ENCODE assay signal across 17 cellular contexts in the genomic region with DNA sequence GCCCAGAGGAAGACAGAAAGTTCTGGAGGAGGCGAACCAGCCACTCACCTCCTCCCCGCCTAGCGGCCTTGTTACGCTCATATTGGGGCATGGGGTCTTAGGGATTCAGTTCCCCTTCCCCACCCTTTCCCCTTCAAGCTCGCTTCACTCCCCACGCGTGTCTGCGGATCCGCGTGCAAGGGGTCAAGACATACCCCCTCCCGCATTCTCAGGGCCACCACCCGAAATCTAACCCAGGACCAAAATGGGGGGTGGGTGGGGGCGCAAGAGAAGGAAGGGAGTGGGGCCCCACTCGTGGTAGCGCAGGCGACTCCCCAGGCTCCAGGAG. TPM values are rescaled to one million over a fixed set of nuclear protein-coding genes. Genes with fewer than 3 reads are reported as not detected.
A peak's percentile ranks its signal among the peaks of the same experiment; 100 is the strongest.
DNase-seq lines count a peak whose midpoint lies in the region; ATAC-seq and TF ChIP-seq lines count a peak whose summit lies in the region.
"Had no signal": no experiment of that assay in that cellular context is flagged by ENCODE, and none has a peak within 500 bp of the region (broad histone marks: within the 10 kb centered on the region; RNA-seq: fewer than 3 reads in every experiment).

No MANE protein-coding gene starts in this region.

- TF ChIP-seq CTCF in CD4-positive, alpha-beta T cell (IDR thresholded peaks at IDR 0.05) = no peak
- no peak for TF ChIP-seq CTCF in GM23338 (conservative IDR thresholded peaks at IDR 0.05; ENCODE audit: low read depth in 2 of 2)
- TF ChIP-seq CTCF in foreskin keratinocyte (conservative IDR thresholded peaks at IDR 0.05) = no peak

- H3K79me2 ChIP-seq in GM23338 (replicated peaks; ENCODE audit: insufficient read depth) = no peaks in the 10 kb centered on the region

- peaks cover 41% of the 10 kb centered on the region for H3K4me1 Mint-ChIP-seq in CD4-positive, alpha-beta T cell (ENCODE audit: low read depth)
- peaks cover 39% of the 10 kb centered on the region for H3K4me1 Mint-ChIP-seq in GM23338
- peaks cover 9% of the 10 kb centered on the region for H3K4me1 Mint-ChIP-seq in central memory CD8-positive, alpha-beta T cell
- peaks cover 12 to 40% (median 30%) of the 10 kb centered on the region in 7 donors for H3K4me1 Mint-ChIP-seq in naive thymus-derived CD4-positive, alpha-beta T cell

- peaks cover 78% of the 10 kb centered on the region for H3K27me3 Mint-ChIP-seq in CD4-positive, alpha-beta T cell
- H3K27me3 Mint-ChIP-seq in GM23338 (ENCODE audit: insufficient read depth, low read depth, poor library complexity) = peaks cover 84% of the 10 kb centered on the region
- H3K27me3 Mint-ChIP-seq in central memory CD8-positive, alpha-beta T cell = peaks cover 88% of the 10 kb centered on the region
- H3K27me3 Mint-ChIP-seq in naive thymus-derived CD4-positive, alpha-beta T cell = peaks cover 71 to 86% (median 74%) of the 10 kb centered on the region in 5 donors

- no peaks in the 10 kb centered on the region for H3K36me3 Mint-ChIP-seq in CD4-positive, alpha-beta T cell (ENCODE audit: low read depth)
- H3K36me3 Mint-ChIP-seq in GM23338 (ENCODE audit: low read depth) = no peaks in the 10 kb centered on the region; the same call in 2 of the 3 replicates
- no peaks in the 10 kb centered on the region for H3K36me3 Mint-ChIP-seq in central memory CD8-positive, alpha-beta T cell (ENCODE audit: insufficient read depth)
- no peaks in the 10 kb centered on the region for H3K36me3 Mint-ChIP-seq in naive thymus-derived CD4-positive, alpha-beta T cell

- peak overlapping the region; percentile 97 for H3K4me2 ChIP-seq in GM23338

- no peak overlapping the region for H2AFZ ChIP-seq in GM23338

- H3K4me3 ChIP-seq in GM23338 = peak overlapping the region; percentile 74
- H3K4me3 ChIP-seq in naive thymus-derived CD4-positive, alpha-beta T cell (ENCODE audit: low read length) = no peak overlapping the region

- H3K36me3 ChIP-seq in GM23338 (ENCODE audit: insufficient read depth) = no peaks in the 10 kb centered on the region
- no peaks in the 10 kb centered on the region for H3K36me3 ChIP-seq in naive thymus-derived CD4-positive, alpha-beta T cell (ENCODE audit: control insufficient read depth in 2 of 3, insufficient read depth in 3 of 3, low read length in 3 of 3)

- peak overlapping the region; percentile 35 for H3K4me3 Mint-ChIP-seq in CD4-positive, alpha-beta T cell
- H3K4me3 Mint-ChIP-seq in GM23338 = peak overlapping the region; percentile 73
- peak overlapping the region; percentile 19 for H3K4me3 Mint-ChIP-seq in central memory CD8-positive, alpha-beta T cell
- H3K4me3 Mint-ChIP-seq in naive thymus-derived CD4-positive, alpha-beta T cell = peak overlapping the region in 9 of 10 donors; percentile 4 to 89 (median 74)

- no peaks in the 10 kb centered on the region for H3K9me3 Mint-ChIP-seq in CD4-positive, alpha-beta T cell
- peaks cover 3% of the 10 kb centered on the region; the same call in 2 of the 3 replicates for H3K9me3 Mint-ChIP-seq in GM23338
- no peaks in the 10 kb centered on the region for H3K9me3 Mint-ChIP-seq in central memory CD8-positive, alpha-beta T cell
- no peaks in the 10 kb centered on the region for H3K9me3 Mint-ChIP-seq in naive thymus-derived CD4-positive, alpha-beta T cell

- H3K27me3 ChIP-seq in CD4-positive, alpha-beta T cell (ENCODE audit: control insufficient read depth, insufficient read depth, low read length) = peaks cover 84% of the 10 kb centered on the region
- H3K27me3 ChIP-seq in GM23338 (ENCODE audit: insufficient read depth) (peaks cover 84% of the 10 kb centered on the region), foreskin keratinocyte (peaks cover 98% of the 10 kb centered on the region)
- H3K27me3 ChIP-seq in naive thymus-derived CD4-positive, alpha-beta T cell (ENCODE audit: control insufficient read depth in 2 of 2, insufficient read depth in 2 of 2, low read length in 2 of 2) = peaks cover 0 to 9% of the 10 kb centered on the region in 2 donors

- ATAC-seq in CD4-positive, alpha-beta T cell (ENCODE audit: poor library complexity) = no peak
- no peak for ATAC-seq in GM23338
- ATAC-seq in central memory CD8-positive, alpha-beta T cell (replicated peaks; ENCODE audit: extremely low read depth, poor library complexity, severe bottlenecking) = no peak
- ATAC-seq in naive thymus-derived CD4-positive, alpha-beta T cell = no peak
- ATAC-seq in foreskin keratinocyte = no peak

- H3K27ac Mint-ChIP-seq in CD4-positive, alpha-beta T cell = no peak overlapping the region
- no peak overlapping the region for H3K27ac Mint-ChIP-seq in GM23338
- H3K27ac Mint-ChIP-seq in central memory CD8-positive, alpha-beta T cell (ENCODE audit: low read depth) = no peak overlapping the region
- no peak overlapping the region for H3K27ac Mint-ChIP-seq in naive thymus-derived CD4-positive, alpha-beta T cell
- H3K27ac Mint-ChIP-seq: CD14-positive monocyte had no signal

- no peak for DNase-seq in CD4-positive, alpha-beta T cell
- no peak for DNase-seq in GM23338 (ENCODE audit: low spot score)
- DNase-seq in central memory CD8-positive, alpha-beta T cell (ENCODE audit: low spot score in 2 of 2) = no peak
- DNase-seq in naive thymus-derived CD4-positive, alpha-beta T cell = no peak
- no peak for DNase-seq in NCI-H1092 (lab: John Stamatoyannopoulos, UW)
- DNase-seq in HK-2 (ENCODE audit: unreplicated experiment) = no peak
- no peak for DNase-seq in foreskin keratinocyte
- DNase-seq in AG08396 (ENCODE audit: low spot score) = no peak
- DNase-seq: activated CD4-positive, CD25-positive, alpha-beta regulatory T cell treated with anti-CD3 and anti-CD28 coated beads, Interleukin-2, amount 50 U/mL, for 72 hours; MM.1S; NCI-H2171; stimulated activated CD4-positive, alpha-beta T cell treated with anti-CD3 and anti-CD28 coated beads, Interleukin-4, amount 100 ng/mL, for 24 hours had no signal

- CTCF ChIA-PET in CD4-positive, alpha-beta T cell (lab: Charles Lee) = no interaction called here
- CTCF ChIA-PET in naive thymus-derived CD4-positive, alpha-beta T cell (lab: Charles Lee) = no interaction called here

- intact Hi-C loops in CD4-positive, alpha-beta T cell (cut with DNase I, micrococcal nuclease) = no loop called here
- intact Hi-C loops in naive thymus-derived CD4-positive, alpha-beta T cell (cut with micrococcal nuclease) = no loop called here

- H3K4me1 ChIP-seq in GM23338 (ENCODE audit: insufficient read depth) (peaks cover 30% of the 10 kb centered on the region), foreskin keratinocyte (no peaks in the 10 kb centered on the region)
- H3K4me1 ChIP-seq in naive thymus-derived CD4-positive, alpha-beta T cell (ENCODE audit: control insufficient read depth in 2 of 2, insufficient read depth in 2 of 2, low read length in 2 of 2) = no peaks in the 10 kb centered on the region

- H3K27ac ChIP-seq in CD4-positive, alpha-beta T cell (ENCODE audit: low read depth, low read length) = no peak overlapping the region
- H3K27ac ChIP-seq in GM23338 (ENCODE audit: low read depth) = no peak overlapping the region
- no peak overlapping the region for H3K27ac ChIP-seq in naive thymus-derived CD4-positive, alpha-beta T cell (ENCODE audit: low read depth, low read length)
- no peak overlapping the region for H3K27ac ChIP-seq in foreskin keratinocyte
- H3K27ac ChIP-seq: HL-60, SK-N-MC had no signal

- peaks cover 8% of the 10 kb centered on the region; the same call in 1 of the 2 replicates for H4K20me1 ChIP-seq in GM23338 (replicated peaks; ENCODE audit: insufficient read depth)

- H3K9me3 ChIP-seq in CD4-positive, alpha-beta T cell (ENCODE audit: control insufficient read depth, low read length) = no peaks in the 10 kb centered on the region
- H3K9me3 ChIP-seq in naive thymus-derived CD4-positive, alpha-beta T cell (ENCODE audit: control insufficient read depth in 2 of 3, low read length in 3 of 3) = no peaks in the 10 kb centered on the region

- no peaks in the 10 kb centered on the region for H3K9me2 ChIP-seq in GM23338 (ENCODE audit: insufficient read depth)

- 0 out of 2 replicates have a peak, but pooled peaks cover 6% of the 10 kb centered on the region for H3F3A ChIP-seq in GM23338 (replicated peaks; ENCODE audit: low read depth)

- POLR2A ChIA-PET in CD4-positive, alpha-beta T cell (lab: Charles Lee) = no interaction called here
- POLR2A ChIA-PET in naive thymus-derived CD4-positive, alpha-beta T cell (lab: Charles Lee) = no interaction called here

TF ChIP-seq in GM23338, 12 proteins besides CTCF, POLR2A, EP300 and RAD21:
- TF ChIP-seq EZH2 (IDR thresholded peaks at IDR 0.05; ENCODE audit: low read depth, unreplicated experiment) (peak; percentile 35), ZNF114 (CRISPR knock-in tag; IDR thresholded peaks at IDR 0.05) (no peak), NANOG (IDR thresholded peaks at IDR 0.05; ENCODE audit: borderline replicate concordance) (no peak), EZH2phosphoT487 (IDR thresholded peaks at IDR 0.05; ENCODE audit: unreplicated experiment) (no peak)

RNA-seq across cellular contexts. Expression of gene RFX4, which starts 0.6 kb away (rescaled TPM):
- total RNA-seq in CD4-positive, alpha-beta T cell = not detected
- total RNA-seq in GM23338 (2014; rRNA removed; shearing (Covaris generic)) = 2.1 TPM in 1 of 2 replicates, not detected in the other
- polyA plus RNA-seq in GM23338 (2016; fragmentation: Nextera tagmentation; extraction: Ambion mirVana) = 0.23 and 0.49 TPM in 2 replicates
- not detected for total RNA-seq in naive thymus-derived CD4-positive, alpha-beta T cell
- polyA plus RNA-seq in naive thymus-derived CD4-positive, alpha-beta T cell = not detected
- not detected in 2 replicates for total RNA-seq in foreskin keratinocyte
- polyA plus RNA-seq in foreskin keratinocyte = not detected in 2 replicates
- total RNA-seq: cardiac septum, fibroblast of lung had no signal
- polyA plus RNA-seq: CD14-positive monocyte, fibroblast of lung had no signal

Comparison
In these comparisons a context has a peak if more than half of its experiments do, and no peak if none do; other contexts are left out.
1. H3K4me3 Mint-ChIP-seq: peak in every context shown above with its lines; median percentile 74 in naive thymus-derived CD4-positive, alpha-beta T cell; 73 in GM23338; 35 in CD4-positive, alpha-beta T cell; 19 in central memory CD8-positive, alpha-beta T cell.